10 cellular contexts compared by ENCODE assay signal in the genomic region with DNA sequence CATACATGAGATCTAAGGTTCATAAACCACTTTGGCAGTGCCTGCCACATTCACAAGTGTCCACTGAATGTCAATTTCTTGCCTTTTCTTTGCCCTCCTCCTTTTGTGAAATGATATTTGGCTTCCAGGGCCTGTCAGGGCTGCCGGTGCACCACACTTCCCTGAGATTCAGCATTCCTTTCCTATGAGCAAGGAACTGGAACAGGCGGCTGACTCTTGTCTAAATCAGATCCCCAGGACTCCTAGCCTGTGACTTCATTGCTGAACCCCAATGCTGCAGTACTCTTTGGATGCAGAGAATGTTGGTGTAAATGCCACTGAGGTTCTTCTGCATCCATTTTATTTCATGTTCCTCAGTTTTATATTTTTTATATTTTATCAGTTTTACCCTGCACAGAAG.
DNase-seq lines count a peak whose midpoint lies in the region; ATAC-seq, FAIRE-seq and TF ChIP-seq lines count a peak whose summit lies in the region.
"Had no signal": no experiment of that assay in that cellular context is flagged by ENCODE, and none has a peak within 500 bp of the region (broad histone marks: within the 10 kb centered on the region; RNA-seq: fewer than 3 reads in every experiment).

No MANE protein-coding gene starts in this region.

- peak; percentile 91 for FAIRE-seq in H54 (lab: Jason Lieb, UNC)

- no peak overlapping the region for H2AK5ac ChIP-seq in trophoblast cell (ENCODE audit: low read length)

- no peaks in the 10 kb centered on the region for H3K9me3 ChIP-seq in trophoblast cell (ENCODE audit: insufficient read depth, low read depth, low read length)
- H3K9me3 ChIP-seq in stomach: no peaks in the 10 kb centered on the region
- H3K9me3 ChIP-seq: transverse colon had no signal

- no peak overlapping the region for H3K9ac ChIP-seq in trophoblast cell (ENCODE audit: low read length)

- H3K27ac ChIP-seq in RWPE1: peak overlapping the region; percentile 62; the same call in 1 of the 2 replicates
- peak overlapping the region; percentile 22 for H3K27ac ChIP-seq in trophoblast cell (ENCODE audit: low read depth, low read length)
- peak overlapping the region in 1 of 5 donors; percentile 2 for H3K27ac ChIP-seq in stomach

- H3K18ac ChIP-seq in trophoblast cell (ENCODE audit: low read length): no peak overlapping the region

- no peaks in the 10 kb centered on the region for H3K79me1 ChIP-seq in trophoblast cell (ENCODE audit: low read length)

- H3K79me2 ChIP-seq in trophoblast cell (ENCODE audit: control insufficient read depth, insufficient read depth, low read length, poor library complexity): peaks cover 4% of the 10 kb centered on the region

- no peak overlapping the region for H4K8ac ChIP-seq in trophoblast cell (ENCODE audit: low read depth, low read length)

- H3K4me2 ChIP-seq in trophoblast cell (ENCODE audit: low read length): no peak overlapping the region

- H2BK12ac ChIP-seq in trophoblast cell (ENCODE audit: low read length): no peak overlapping the region

- no peak for ATAC-seq in HG02623 (IDR thresholded peaks at IDR 0.05; ENCODE audit: unreplicated experiment)

- no peak overlapping the region for H3K14ac ChIP-seq in trophoblast cell (ENCODE audit: low read length)

- WGBS in trophoblast cell (ENCODE audit: extremely low coverage, insufficient coverage, insufficient read length): no CpG with 5 or more reads among the region's 2 CpGs
- 26 to 42% (median 29%) methylated on average over 2 of the region's 2 CpGs for WGBS in stomach, 5 donors

- no peak overlapping the region for H4K12ac ChIP-seq in trophoblast cell (ENCODE audit: low read depth, low read length)

- H3K4me3 ChIP-seq in fibroblast of mammary gland (ENCODE audit: control insufficient read depth, low read depth, low read length): no peak overlapping the region
- H3K4me3 ChIP-seq in trophoblast cell (ENCODE audit: low read depth, low read length): no peak overlapping the region
- no peak overlapping the region for H3K4me3 ChIP-seq in stomach
- H3K4me3 ChIP-seq: transverse colon had no signal

- H3K36me3 ChIP-seq in trophoblast cell (ENCODE audit: control insufficient read depth in 1 of 2, insufficient read depth in 2 of 2, low read length in 2 of 2) (no peaks in the 10 kb centered on the region), stomach (no peaks in the 10 kb centered on the region)
- H3K36me3 ChIP-seq: transverse colon had no signal

- H4K91ac ChIP-seq in trophoblast cell (ENCODE audit: low read depth, low read length): no peak overlapping the region

- intact Hi-C loops in stomach (cut with DNase I; ENCODE audit: low total_unique reads): no loop called here

- peaks cover 5 to 11% of the 10 kb centered on the region in 2 experiments for H3K4me1 ChIP-seq in trophoblast cell (ENCODE audit: control insufficient read depth in 1 of 2, insufficient read depth in 2 of 2, low read length in 2 of 2)
- peaks cover 9 to 67% (median 36%) of the 10 kb centered on the region in 4 donors for H3K4me1 ChIP-seq in stomach

- CTCF ChIA-PET in RWPE1 (lab: Yijun Ruan, JAX): interaction anchor here (0.6 kb wide), 2 partner anchors 16 to 120 kb away, joined by 3 to 5 read pairs; no protein-coding TSS in a partner anchor

- no peak overlapping the region for H3K23ac ChIP-seq in trophoblast cell (ENCODE audit: low read length)

- TF ChIP-seq POLR2A in H54 (IDR thresholded peaks at IDR 0.05; ENCODE audit: low read depth, low read length) (no peak), stomach (IDR thresholded peaks at IDR 0.05) (no peak)

- H3K27me3 ChIP-seq in trophoblast cell (ENCODE audit: insufficient read depth, low read length): no peaks in the 10 kb centered on the region
- H3K27me3 ChIP-seq in stomach: no peaks in the 10 kb centered on the region
- H3K27me3 ChIP-seq: transverse colon had no signal

- DNase-seq in H54 (ENCODE audit: insufficient read length, low spot score) (peak; percentile 17), RWPE1 (ENCODE audit: low spot score) (peak; percentile 74), fibroblast of mammary gland (ENCODE audit: low read depth) (peak; percentile 61), trophoblast cell (peak; percentile 59 to 76), GM10266 (ENCODE audit: extremely low spot score) (no peak), stomach (no peak)
- no peak for DNase-seq in stimulated activated CD4-positive, alpha-beta T cell treated with anti-CD3 and anti-CD28 coated beads, Interleukin-2, amount 100 ng/mL, for 48 hours
- DNase-seq: left cardiac atrium, transverse colon had no signal

- H3K4ac ChIP-seq in trophoblast cell (ENCODE audit: low read depth, low read length): no peak overlapping the region

- POLR2A ChIA-PET in RWPE1 (lab: Yijun Ruan, JAX; ENCODE audit: low non-redundant PET): interaction anchor here (0.6 kb wide), 1 partner anchor 129 kb away, joined by 3 read pairs; no protein-coding TSS in a partner anchor

- H2BK120ac ChIP-seq in trophoblast cell (ENCODE audit: insufficient read depth, low read length, poor library complexity): no peak overlapping the region

- H2AFZ ChIP-seq in trophoblast cell (ENCODE audit: insufficient read depth, low read length, poor library complexity): no peak overlapping the region

- no peak for TF ChIP-seq CTCF in RWPE1 (conservative IDR thresholded peaks at IDR 0.05; ENCODE audit: low read depth)
- TF ChIP-seq CTCF in fibroblast of mammary gland (conservative IDR thresholded peaks at IDR 0.05; ENCODE audit: control insufficient read depth, insufficient read depth, low read depth, low read length): no peak
- no peak for TF ChIP-seq CTCF in GM10266 (IDR thresholded peaks at IDR 0.05; ENCODE audit: control insufficient read depth, insufficient read depth, low read depth, missing control alignments)
- no peak for TF ChIP-seq CTCF in stomach (IDR thresholded peaks at IDR 0.05)

- TF ChIP-seq EP300 in stomach (IDR thresholded peaks at IDR 0.05): no peak

- H2BK5ac ChIP-seq in trophoblast cell (ENCODE audit: low read depth, low read length, poor library complexity): no peak overlapping the region

Comparison
In these comparisons a context has a peak if more than half of its experiments do, and no peak if none do; other contexts are left out.
1. DNase-seq: peak in H54 (single experiment), RWPE1 (single experiment), fibroblast of mammary gland (single experiment) and trophoblast cell (2 of 2); none in stimulated activated CD4-positive, alpha-beta T cell treated with anti-CD3 and anti-CD28 coated beads, Interleukin-2, amount 100 ng/mL, for 48 hours (0 of 2), GM10266 (single experiment) and stomach (single experiment).